ENCODE assay signal across 19 cellular contexts in the genomic region with DNA sequence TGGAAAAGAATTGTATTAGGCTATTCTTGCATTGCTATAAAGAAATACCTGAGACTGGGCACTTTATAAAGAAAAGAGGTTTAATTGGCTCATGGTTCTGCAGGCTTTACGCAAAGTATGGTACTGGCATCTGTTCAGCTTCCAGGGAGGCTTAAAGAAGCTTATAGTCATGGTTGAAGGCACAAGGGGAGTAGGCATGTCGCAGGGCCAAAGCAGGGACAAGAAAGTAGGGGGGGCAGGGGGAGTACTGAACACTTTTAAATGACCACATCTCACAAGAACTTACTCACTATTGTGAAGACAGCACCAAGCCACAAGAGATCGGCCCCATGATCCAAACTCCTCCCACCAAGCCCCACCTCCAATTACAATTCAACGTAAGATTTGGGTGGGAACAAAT.
DNase-seq lines count a peak whose midpoint lies in the region; FAIRE-seq and TF ChIP-seq lines count a peak whose summit lies in the region.
"Had no signal": no experiment of that assay in that cellular context is flagged by ENCODE, and none has a peak within 500 bp of the region (broad histone marks: within the 10 kb centered on the region; RNA-seq: fewer than 3 reads in every experiment).

No MANE protein-coding gene starts in this region.

- peak; percentile 13 for DNase-seq in D721Med (ENCODE audit: insufficient read length, low spot score)
- DNase-seq in NCI-H524 treated with DMSO at 0.1 percent for 48 hours (lab: John Stamatoyannopoulos, UW) = peak; percentile 8
- peak; percentile 93 for DNase-seq in NCI-H82 treated with DMSO at 0.1 percent for 48 hours (lab: John Stamatoyannopoulos, UW; ENCODE audit: unreplicated experiment)
- DNase-seq in mucosa of gallbladder (ENCODE audit: low spot score) = no peak
- DNase-seq in stimulated activated naive CD4-positive, alpha-beta T cell treated with Interleukin-2 at 50 U/mL for 16 hours (lab: John Stamatoyannopoulos, UW) = no peak
- DNase-seq in stimulated activated CD4-positive, alpha-beta T cell treated with anti-CD3 and anti-CD28 coated beads, Interleukin-4, amount 100 ng/mL, for 4 hours = no peak
- no peak for DNase-seq in superior temporal gyrus (ENCODE audit: extremely low spot score)
- DNase-seq: 8988T; AML-193; Caco-2; Calu3; CD4-positive, alpha-beta T cell; CD8-positive, alpha-beta T cell; DMS79 treated with DMSO at 0.1 percent for 48 hours; GF-D8 had no signal

- TF ChIP-seq CTCF in D721Med (IDR thresholded peaks at IDR 0.05; ENCODE audit: insufficient read depth, missing control alignments) = no peak

- peak; percentile 75 for FAIRE-seq in D721Med (lab: Jason Lieb, UNC)
- FAIRE-seq: A204.1, G401.6, GM12891, GM19239 had no signal

Comparison
In these comparisons a context has a peak if more than half of its experiments do, and no peak if none do; other contexts are left out.
1. DNase-seq: peak in D721Med (single experiment), NCI-H524 treated with DMSO at 0.1 percent for 48 hours (single experiment) and NCI-H82 treated with DMSO at 0.1 percent for 48 hours (single experiment); none in mucosa of gallbladder (single experiment), stimulated activated naive CD4-positive, alpha-beta T cell treated with Interleukin-2 at 50 U/mL for 16 hours (single experiment), stimulated activated CD4-positive, alpha-beta T cell treated with anti-CD3 and anti-CD28 coated beads, Interleukin-4, amount 100 ng/mL, for 4 hours (0 of 2) and superior temporal gyrus (single experiment).